ENCODE assay signal across 8 cellular contexts in genomic region chr16:89505204-89506112, GRCh38. TPM values are rescaled to one million over a fixed set of nuclear protein-coding genes. Genes with fewer than 3 reads are reported as not detected.
A peak's percentile ranks its signal among the peaks of the same experiment; 100 is the strongest.
DNase-seq lines count a peak whose midpoint lies in the region; ATAC-seq and TF ChIP-seq lines count a peak whose summit lies in the region.

No MANE protein-coding gene starts in this region.

- no peak overlapping the region for H3K27ac ChIP-seq in smooth muscle cell (ENCODE audit: low read depth)

- no peak overlapping the region for H2AFZ ChIP-seq in smooth muscle cell (ENCODE audit: low read depth)

- TF ChIP-seq CTCF in smooth muscle cell (IDR thresholded peaks at IDR 0.05; ENCODE audit: borderline replicate concordance, insufficient read depth, poor library complexity, severe bottlenecking) = no peak

- H3K4me3 ChIP-seq in smooth muscle cell = no peak overlapping the region

- no peaks in the 10 kb centered on the region for H3K9me3 ChIP-seq in smooth muscle cell (replicated peaks; ENCODE audit: low read depth)

- H3K79me2 ChIP-seq in smooth muscle cell (ENCODE audit: low read depth) = peaks cover 22% of the 10 kb centered on the region

- H3K36me3 ChIP-seq in smooth muscle cell (ENCODE audit: low read depth) = no peaks in the 10 kb centered on the region

- ATAC-seq in HG03571 (IDR thresholded peaks at IDR 0.05; ENCODE audit: unreplicated experiment) = peak; percentile 36

- peaks cover 12% of the 10 kb centered on the region for H3K4me1 ChIP-seq in smooth muscle cell (ENCODE audit: low read depth)

- H3K9ac ChIP-seq in smooth muscle cell (ENCODE audit: low read depth) = no peak overlapping the region

- 74% methylated on average over 20 of the region's 20 CpGs for WGBS in smooth muscle cell (ENCODE audit: low lambda C conversion rate)

- peaks cover 14% of the 10 kb centered on the region for H4K20me1 ChIP-seq in smooth muscle cell (ENCODE audit: low read depth)

- H3K4me2 ChIP-seq in smooth muscle cell = peak overlapping the region; percentile 21

- H3F3A ChIP-seq in smooth muscle cell (ENCODE audit: low read depth) = peaks cover 3% of the 10 kb centered on the region

- DNase-seq in NCI-H82 (lab: John Stamatoyannopoulos, UW) (peak; percentile 15), NCI-H82 treated with DMSO at 0.1 percent for 48 hours (lab: John Stamatoyannopoulos, UW; ENCODE audit: unreplicated experiment) (no peak), T-helper 1 cell (peak; percentile 71 to 96 (median 86)), amygdala (lab: John Stamatoyannopoulos, UW) (peak in 36 of 56 donors; percentile 5 to 71 (median 29)), hippocampal formation (lab: John Stamatoyannopoulos, UW) (peak; percentile 25 to 50), smooth muscle cell (lab: John Stamatoyannopoulos, UW; ENCODE audit: unreplicated experiment) (no peak), cortex of kidney (lab: John Stamatoyannopoulos, UW) (no peak)

- no peaks in the 10 kb centered on the region for H3K27me3 ChIP-seq in smooth muscle cell (ENCODE audit: low read depth)

RNA-seq across cellular contexts. Expression of gene SPG7, which starts 2.7 kb away (rescaled TPM):
- total RNA-seq in smooth muscle cell = 49.3 and 94.6 TPM in 2 replicates
- 61.4 and 75.4 TPM in 2 replicates for polyA plus RNA-seq in smooth muscle cell

RNA-seq across cellular contexts. Expression of gene ANKRD11, which starts 15.1 kb away (rescaled TPM):
- 31.5 and 43.2 TPM in 2 replicates for total RNA-seq in smooth muscle cell
- 105 and 118 TPM in 2 replicates for polyA plus RNA-seq in smooth muscle cell

RNA-seq across cellular contexts. Expression of gene RPL13, which starts 55.0 kb away (rescaled TPM):
- total RNA-seq in smooth muscle cell = 3,317 and 3,917 TPM in 2 replicates
- polyA plus RNA-seq in smooth muscle cell = 1,063 and 1,144 TPM in 2 replicates

Comparison
In these comparisons a context has a peak if more than half of its experiments do, and no peak if none do; other contexts are left out.
1. DNase-seq: peak in NCI-H82 (single experiment), T-helper 1 cell (5 of 5), amygdala (36 of 56) and hippocampal formation (2 of 2); none in NCI-H82 treated with DMSO at 0.1 percent for 48 hours (single experiment), smooth muscle cell (single experiment) and cortex of kidney (single experiment).